7 cellular contexts compared by ENCODE assay signal in genomic region chr17:59138339-59138738, GRCh38. TPM values are rescaled to one million over a fixed set of nuclear protein-coding genes. Genes with fewer than 3 reads are reported as not detected.
A peak's percentile ranks its signal among the peaks of the same experiment; 100 is the strongest.
DNase-seq lines count a peak whose midpoint lies in the region; ATAC-seq, FAIRE-seq and TF ChIP-seq lines count a peak whose summit lies in the region.
"Not testable (repeated sequence)": the region's sequence is repeated elsewhere in the genome, so short reads cannot be mapped to it uniquely, and the experiment has no call there.

No MANE protein-coding gene starts in this region.

- H3K14ac ChIP-seq in IMR-90 (replicated peaks; ENCODE audit: low read depth, low read length), result not testable (repeated sequence)

- not testable (repeated sequence) for H3K4ac ChIP-seq in IMR-90 (ENCODE audit: low read depth, low read length)

- intact Hi-C loops in IMR-90 (cut with micrococcal nuclease); activated CD4-positive, alpha-beta T cell treated with anti-CD3 and anti-CD28 coated beads, Interleukin-2, amount 10 ng/mL, durations not matched to agents 24 days and 14 days (cut with micrococcal nuclease); esophagus squamous epithelium (cut with DNase I): not testable (repeated sequence)

- H3K79me1 ChIP-seq in IMR-90 (ENCODE audit: low read depth in 1 of 2, low read length in 2 of 2), result peaks cover 22 to 50% of the 10 kb centered on the region in 2 experiments; a peak in 3 of 4 replicates

- WGBS in A549 (ENCODE audit: missing lambda C conversion rate), result 88% methylated on average over 10 of the region's 10 CpGs
- no CpG with 5 or more reads among the region's 10 CpGs for WGBS in IMR-90 (ENCODE audit: extremely low coverage in 2 of 2, insufficient read length in 1 of 2), 2 experiments
- WGBS in esophagus squamous epithelium, 2 donors, result 78 to 86% methylated on average over 10 of the region's 10 CpGs

- H2AK5ac ChIP-seq in IMR-90 (ENCODE audit: low read depth, low read length), result not testable (repeated sequence)

- not testable (repeated sequence) for H4K91ac ChIP-seq in IMR-90 (ENCODE audit: insufficient read depth, low read depth, low read length)

- H3K9me1 ChIP-seq in IMR-90 (ENCODE audit: insufficient read depth, low read length), result not testable (repeated sequence)

- not testable (repeated sequence) for H3K4me2 ChIP-seq in A549; GM23338; IMR-90 (ENCODE audit: low read depth, low read length)

- TF ChIP-seq CTCF in A549 (IDR thresholded peaks at IDR 0.05); GM23338 (conservative IDR thresholded peaks at IDR 0.05; ENCODE audit: low read depth in 2 of 2); IMR-90 (conservative IDR thresholded peaks at IDR 0.05; ENCODE audit: low read depth, low read length); esophagus squamous epithelium (IDR thresholded peaks at IDR 0.05); nephron progenitor cell (IDR thresholded peaks at IDR 0.05): not testable (repeated sequence)

- H3K36me3 Mint-ChIP-seq in GM23338 (ENCODE audit: low read depth); activated CD4-positive, alpha-beta T cell treated with anti-CD3 and anti-CD28 coated beads, Interleukin-2, amount 10 ng/mL, durations not matched to agents 24 days and 14 days (ENCODE audit: low read depth): not testable (repeated sequence)
- H3K36me3 Mint-ChIP-seq in nephron progenitor cell (ENCODE audit: low read depth), result peaks cover 18% of the 10 kb centered on the region

- not testable (repeated sequence) for H3K56ac ChIP-seq in IMR-90 (ENCODE audit: extremely low read depth, insufficient read depth, low read length)

- H4K5ac ChIP-seq in IMR-90 (ENCODE audit: low read depth, low read length), result not testable (repeated sequence)

- TF ChIP-seq EP300 in A549 (IDR thresholded peaks at IDR 0.05), result not testable (repeated sequence)

- not testable (repeated sequence) for H3K9ac ChIP-seq in IMR-90 (ENCODE audit: low read depth, low read length)

- H2BK5ac ChIP-seq in IMR-90 (ENCODE audit: low read depth, low read length, poor library complexity, severe bottlenecking), result not testable (repeated sequence)

- not testable (repeated sequence) for H3K18ac ChIP-seq in IMR-90 (ENCODE audit: low read depth, low read length)

- H2BK120ac ChIP-seq in IMR-90 (ENCODE audit: low read depth, low read length), result not testable (repeated sequence)

- not testable (repeated sequence) for H3K4me1 Mint-ChIP-seq in GM23338; activated CD4-positive, alpha-beta T cell treated with anti-CD3 and anti-CD28 coated beads, Interleukin-2, amount 10 ng/mL, durations not matched to agents 24 days and 14 days; nephron progenitor cell

- not testable (repeated sequence) for H2AK9ac ChIP-seq in IMR-90 (replicated peaks; ENCODE audit: low read depth, low read length, poor library complexity)

- peaks cover 99% of the 10 kb centered on the region for H3K79me2 ChIP-seq in GM23338 (replicated peaks; ENCODE audit: insufficient read depth)

- not testable (repeated sequence) for H3K23ac ChIP-seq in IMR-90 (ENCODE audit: low read depth, low read length)

- ATAC-seq in A549, result peak in 1 of 2 experiments; percentile 37; a peak in 2 of 6 replicates
- not testable (repeated sequence) for ATAC-seq in GM23338; IMR-90 (ENCODE audit: low read depth)

- not testable (repeated sequence) for H2BK20ac ChIP-seq in IMR-90 (ENCODE audit: low read depth, low read length)

- H3K9me2 ChIP-seq in GM23338 (ENCODE audit: insufficient read depth), result not testable (repeated sequence)

- in situ Hi-C loops in IMR-90 (cut with MboI; ENCODE audit: low sequenced_read_pairs), result not testable (repeated sequence)

- CTCF ChIA-PET in A549 (lab: Yijun Ruan, JAX); IMR-90 (lab: Yijun Ruan, JAX): not testable (repeated sequence)

- H3K27me3 Mint-ChIP-seq in GM23338 (ENCODE audit: insufficient read depth, low read depth, poor library complexity); activated CD4-positive, alpha-beta T cell treated with anti-CD3 and anti-CD28 coated beads, Interleukin-2, amount 10 ng/mL, durations not matched to agents 24 days and 14 days; nephron progenitor cell (ENCODE audit: low read depth, poor library complexity): not testable (repeated sequence)

- H3K4me1 ChIP-seq in A549; GM23338 (ENCODE audit: insufficient read depth); IMR-90 (ENCODE audit: control insufficient read depth, insufficient read depth, low read length): not testable (repeated sequence)
- peaks cover 0 to 21% (median 0%) of the 10 kb centered on the region in 3 donors for H3K4me1 ChIP-seq in esophagus squamous epithelium

- H2BK15ac ChIP-seq in IMR-90 (ENCODE audit: low read depth, low read length), result not testable (repeated sequence)

- not testable (repeated sequence) for H3K27me3 ChIP-seq in GM23338 (ENCODE audit: insufficient read depth); IMR-90 (ENCODE audit: control insufficient read depth, insufficient read depth, low read length); esophagus squamous epithelium

- H3K9me3 ChIP-seq in A549; IMR-90 (ENCODE audit: control insufficient read depth, insufficient read depth, low read length); esophagus squamous epithelium: not testable (repeated sequence)

- not testable (repeated sequence) for H3K4me3 Mint-ChIP-seq in GM23338; activated CD4-positive, alpha-beta T cell treated with anti-CD3 and anti-CD28 coated beads, Interleukin-2, amount 10 ng/mL, durations not matched to agents 24 days and 14 days; nephron progenitor cell

- H4K20me1 ChIP-seq in GM23338 (replicated peaks; ENCODE audit: insufficient read depth), result peaks cover 41% of the 10 kb centered on the region
- not testable (repeated sequence) for H4K20me1 ChIP-seq in IMR-90 (ENCODE audit: insufficient read depth, low read length)

- not testable (repeated sequence) for H2AFZ ChIP-seq in GM23338; IMR-90 (replicated peaks; ENCODE audit: low read length, poor library complexity)

- POLR2A ChIA-PET in A549 (lab: Yijun Ruan, JAX); IMR-90 (lab: Charles Lee; ENCODE audit: unreplicated experiment): not testable (repeated sequence)

- not testable (repeated sequence) for H3K4me3 ChIP-seq in A549; GM23338; IMR-90 (ENCODE audit: insufficient read depth, low read depth, low read length); esophagus squamous epithelium

- not testable (repeated sequence) for TF ChIP-seq RAD21 in A549 (conservative IDR thresholded peaks at IDR 0.05 in 1 of 2, IDR thresholded peaks at IDR 0.05 in 1 of 2); IMR-90 (IDR thresholded peaks at IDR 0.05; ENCODE audit: low read length)

- not testable (repeated sequence) for H3K9me3 Mint-ChIP-seq in GM23338; activated CD4-positive, alpha-beta T cell treated with anti-CD3 and anti-CD28 coated beads, Interleukin-2, amount 10 ng/mL, durations not matched to agents 24 days and 14 days; nephron progenitor cell

- FAIRE-seq in A549 (lab: Jason Lieb, UNC), result not testable (repeated sequence)
- FAIRE-seq in urothelium cell line (lab: Jason Lieb, UNC), result peak; percentile 35

- H4K8ac ChIP-seq in IMR-90 (ENCODE audit: low read depth in 2 of 2, low read length in 2 of 2), result not testable (repeated sequence)

- not testable (repeated sequence) for BruUV-seq in IMR-90 (replicated peaks; lab: Mats Ljungman, UMichigan)

- DNase-seq in A549 (ENCODE audit: low read depth in 1 of 2, low spot score in 1 of 2); GM23338 (ENCODE audit: low spot score); IMR-90; esophagus squamous epithelium (lab: John Stamatoyannopoulos, UW); nephron progenitor cell; urothelium cell line (ENCODE audit: low spot score): not testable (repeated sequence)
- peak; percentile 31 for DNase-seq in activated CD4-positive, alpha-beta T cell treated with anti-CD3 and anti-CD28 coated beads, Interleukin-2, amount 10 ng/mL, durations not matched to agents 24 days and 14 days

- dilution Hi-C loops in IMR-90 (cut with HindIII; ENCODE audit: low sequenced_read_pairs, unreplicated experiment), result not testable (repeated sequence)

- not testable (repeated sequence) for H3K36me3 ChIP-seq in GM23338 (ENCODE audit: insufficient read depth); IMR-90 (ENCODE audit: control insufficient read depth, insufficient read depth, low read length); esophagus squamous epithelium

- not testable (repeated sequence) for H3F3A ChIP-seq in GM23338 (replicated peaks; ENCODE audit: low read depth)

- not testable (repeated sequence) for H3K27ac ChIP-seq in A549; IMR-90 (ENCODE audit: insufficient read depth, low read length)
- H3K27ac ChIP-seq in GM23338 (ENCODE audit: low read depth) (peak overlapping the region; percentile 50), esophagus squamous epithelium (peak overlapping the region in 3 of 4 donors; percentile 47 to 65 (median 56))

- H3K27ac Mint-ChIP-seq in GM23338; activated CD4-positive, alpha-beta T cell treated with anti-CD3 and anti-CD28 coated beads, Interleukin-2, amount 10 ng/mL, durations not matched to agents 24 days and 14 days: not testable (repeated sequence)
- H3K27ac Mint-ChIP-seq in nephron progenitor cell, result peak overlapping the region; percentile 91

- not testable (repeated sequence) for TF ChIP-seq POLR2A in A549 (IDR thresholded peaks at IDR 0.05; ENCODE audit: low read length); IMR-90 (IDR thresholded peaks at IDR 0.05; ENCODE audit: low read depth, low read length); esophagus squamous epithelium (IDR thresholded peaks at IDR 0.05)

RNA-seq across cellular contexts. Expression of gene SKA2, which starts 16.6 kb away (rescaled TPM):
- polyA plus RNA-seq in A549 (2011; rRNA removed), result 43.4 and 59.6 TPM in 2 replicates
- 19.3 and 21.9 TPM in 2 replicates for polyA plus RNA-seq in A549 (2012; cell fraction: cytosol; rRNA removed)
- polyA plus RNA-seq in A549 (2012; cell fraction: nucleus; rRNA removed), result 3.0 and 7.4 TPM in 2 replicates
- polyA plus RNA-seq in A549 (2017; fragmentation: RNase III; extraction: RNeasy Plus Mini Kit Qiagen cat#74134 plus additional on column Dnase treatment), result 138 to 148 TPM (median 147 TPM) in 3 replicates
- polyA minus RNA-seq in A549 (2011; rRNA and poly(A)+ RNA removed), result 18.7 and 20.5 TPM in 2 replicates
- total RNA-seq in GM23338 (2014; rRNA removed; shearing (Covaris generic)), result 50.5 and 53.8 TPM in 2 replicates
- polyA plus RNA-seq in GM23338 (2016; fragmentation: Nextera tagmentation; extraction: Ambion mirVana), result 125 and 140 TPM in 2 replicates
- 38.7 and 78.6 TPM in 2 replicates for total RNA-seq in IMR-90 (2012; rRNA removed)
- polyA plus RNA-seq in IMR-90 (2012; rRNA removed), result 21.3 and 30.4 TPM in 2 replicates
- polyA plus RNA-seq in IMR-90 (2012; cell fraction: cytosol; rRNA removed), result 5.0 and 6.5 TPM in 2 replicates
- polyA plus RNA-seq in IMR-90 (2012; cell fraction: nucleus; rRNA removed; ENCODE audit: low replicate concordance), result 0.46 and 4.2 TPM in 2 replicates
- total RNA-seq in activated CD4-positive, alpha-beta T cell treated with anti-CD3 and anti-CD28 coated beads, Interleukin-2, amount 10 ng/mL, durations not matched to agents 24 days and 14 days, result 60.5 and 62.2 TPM in 2 replicates
- 10 to 100 TPM; 12.5 to 57.2 (median 37.6) TPM for total RNA-seq in esophagus squamous epithelium

RNA-seq across cellular contexts. Expression of gene PRR11, which starts 17.2 kb away (rescaled TPM):
- 54.4 and 66.4 TPM in 2 replicates for polyA plus RNA-seq in A549 (2011; rRNA removed)
- polyA plus RNA-seq in A549 (2012; cell fraction: cytosol; rRNA removed), result 44.5 and 50.5 TPM in 2 replicates
- polyA plus RNA-seq in A549 (2012; cell fraction: nucleus; rRNA removed), result 9.9 and 14.7 TPM in 2 replicates
- 58.1 to 70.9 TPM (median 66.9 TPM) in 3 replicates for polyA plus RNA-seq in A549 (2017; fragmentation: RNase III; extraction: RNeasy Plus Mini Kit Qiagen cat#74134 plus additional on column Dnase treatment)
- 43.3 and 43.9 TPM in 2 replicates for polyA minus RNA-seq in A549 (2011; rRNA and poly(A)+ RNA removed)
- total RNA-seq in GM23338 (2014; rRNA removed; shearing (Covaris generic)), result 40.0 and 42.7 TPM in 2 replicates
- polyA plus RNA-seq in GM23338 (2016; fragmentation: Nextera tagmentation; extraction: Ambion mirVana), result 50.0 and 55.9 TPM in 2 replicates
- 8.6 and 19.7 TPM in 2 replicates for total RNA-seq in IMR-90 (2012; rRNA removed)
- 24.0 and 25.6 TPM in 2 replicates for polyA plus RNA-seq in IMR-90 (2012; rRNA removed)
- polyA plus RNA-seq in IMR-90 (2012; cell fraction: cytosol; rRNA removed), result 5.9 and 16.1 TPM in 2 replicates
- 1.4 and 4.2 TPM in 2 replicates for polyA plus RNA-seq in IMR-90 (2012; cell fraction: nucleus; rRNA removed; ENCODE audit: low replicate concordance)
- total RNA-seq in activated CD4-positive, alpha-beta T cell treated with anti-CD3 and anti-CD28 coated beads, Interleukin-2, amount 10 ng/mL, durations not matched to agents 24 days and 14 days, result 29.7 and 32.6 TPM in 2 replicates
- 10 to 100 TPM in 2 of 4 donors, 1 to 10 TPM in 2; 5.1 to 13.4 (median 9.5) TPM for total RNA-seq in esophagus squamous epithelium

RNA-seq across cellular contexts. Expression of gene TRIM37, which starts 31.7 kb away (rescaled TPM):
- polyA plus RNA-seq in A549 (2011; rRNA removed), result 51.3 and 56.3 TPM in 2 replicates
- 11.3 and 13.4 TPM in 2 replicates for polyA plus RNA-seq in A549 (2012; cell fraction: cytosol; rRNA removed)
- polyA plus RNA-seq in A549 (2012; cell fraction: nucleus; rRNA removed), result 8.0 and 12.3 TPM in 2 replicates
- 26.2 to 29.4 TPM (median 28.6 TPM) in 3 replicates for polyA plus RNA-seq in A549 (2017; fragmentation: RNase III; extraction: RNeasy Plus Mini Kit Qiagen cat#74134 plus additional on column Dnase treatment)
- polyA minus RNA-seq in A549 (2011; rRNA and poly(A)+ RNA removed), result 81.7 and 105 TPM in 2 replicates
- 65.3 and 71.2 TPM in 2 replicates for total RNA-seq in GM23338 (2014; rRNA removed; shearing (Covaris generic))
- polyA plus RNA-seq in GM23338 (2016; fragmentation: Nextera tagmentation; extraction: Ambion mirVana), result 47.6 and 61.1 TPM in 2 replicates
- total RNA-seq in IMR-90 (2012; rRNA removed), result 24.9 and 33.1 TPM in 2 replicates
- 9.4 and 12.1 TPM in 2 replicates for polyA plus RNA-seq in IMR-90 (2012; rRNA removed)
- 3.0 and 5.6 TPM in 2 replicates for polyA plus RNA-seq in IMR-90 (2012; cell fraction: cytosol; rRNA removed)
- 3.1 and 12.9 TPM in 2 replicates for polyA plus RNA-seq in IMR-90 (2012; cell fraction: nucleus; rRNA removed; ENCODE audit: low replicate concordance)
- total RNA-seq in activated CD4-positive, alpha-beta T cell treated with anti-CD3 and anti-CD28 coated beads, Interleukin-2, amount 10 ng/mL, durations not matched to agents 24 days and 14 days, result 26.5 and 29.3 TPM in 2 replicates
- total RNA-seq in esophagus squamous epithelium, result 10 to 100 TPM in 3 of 4 donors, 1 to 10 TPM in 1; 6.6 to 19.5 (median 17.1) TPM
